ENCODE assay signal across 1 cellular context in the genomic region with DNA sequence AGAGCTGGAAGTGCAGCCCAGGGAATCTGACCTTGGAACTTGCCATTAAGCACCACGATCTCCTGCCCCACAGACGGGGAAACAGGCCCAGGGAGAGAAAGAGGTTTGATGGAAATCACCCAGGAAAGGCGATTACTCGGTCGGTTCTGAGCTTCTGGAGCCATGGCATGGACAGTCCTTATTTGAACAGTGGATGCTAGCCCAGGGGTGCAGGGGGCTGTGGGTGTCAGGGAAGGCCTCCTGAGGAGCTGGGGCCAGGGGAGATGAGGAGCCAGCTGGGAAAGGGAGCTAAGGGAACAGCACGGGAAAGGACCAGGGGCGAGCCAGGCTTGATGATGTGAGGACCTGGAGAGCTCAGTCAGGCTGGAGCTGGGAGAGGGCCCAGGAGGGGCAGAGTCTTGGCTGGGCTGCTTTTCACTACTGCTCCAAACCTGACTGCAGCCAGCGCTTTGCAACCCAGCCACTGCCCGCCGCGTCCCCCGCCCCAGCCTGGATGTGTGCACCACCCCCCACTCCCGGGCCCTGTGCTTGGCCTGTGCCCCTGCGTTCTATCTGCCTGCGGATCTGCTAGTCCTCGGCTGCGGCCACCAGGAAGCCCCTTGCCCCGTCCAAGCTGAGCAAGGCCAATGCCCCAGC.
TF ChIP-seq lines count a peak whose summit lies in the region.

No MANE protein-coding gene starts in this region.

TF ChIP-seq in K562, 482 proteins besides CTCF, POLR2A, EP300 and RAD21:
- TF ChIP-seq, protein P1, sequence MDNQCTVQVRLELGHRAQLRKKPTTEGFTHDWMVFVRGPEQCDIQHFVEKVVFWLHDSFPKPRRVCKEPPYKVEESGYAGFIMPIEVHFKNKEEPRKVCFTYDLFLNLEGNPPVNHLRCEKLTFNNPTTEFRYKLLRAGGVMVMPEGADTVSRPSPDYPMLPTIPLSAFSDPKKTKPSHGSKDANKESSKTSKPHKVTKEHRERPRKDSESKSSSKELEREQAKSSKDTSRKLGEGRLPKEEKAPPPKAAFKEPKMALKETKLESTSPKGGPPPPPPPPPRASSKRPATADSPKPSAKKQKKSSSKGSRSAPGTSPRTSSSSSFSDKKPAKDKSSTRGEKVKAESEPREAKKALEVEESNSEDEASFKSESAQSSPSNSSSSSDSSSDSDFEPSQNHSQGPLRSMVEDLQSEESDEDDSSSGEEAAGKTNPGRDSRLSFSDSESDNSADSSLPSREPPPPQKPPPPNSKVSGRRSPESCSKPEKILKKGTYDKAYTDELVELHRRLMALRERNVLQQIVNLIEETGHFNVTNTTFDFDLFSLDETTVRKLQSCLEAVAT (IDR thresholded peaks at IDR 0.05) = no peak
- no peak for TF ChIP-seq CHCHD3 (CRISPR knock-in tag; IDR thresholded peaks at IDR 0.05)
- TF ChIP-seq, protein P2, sequence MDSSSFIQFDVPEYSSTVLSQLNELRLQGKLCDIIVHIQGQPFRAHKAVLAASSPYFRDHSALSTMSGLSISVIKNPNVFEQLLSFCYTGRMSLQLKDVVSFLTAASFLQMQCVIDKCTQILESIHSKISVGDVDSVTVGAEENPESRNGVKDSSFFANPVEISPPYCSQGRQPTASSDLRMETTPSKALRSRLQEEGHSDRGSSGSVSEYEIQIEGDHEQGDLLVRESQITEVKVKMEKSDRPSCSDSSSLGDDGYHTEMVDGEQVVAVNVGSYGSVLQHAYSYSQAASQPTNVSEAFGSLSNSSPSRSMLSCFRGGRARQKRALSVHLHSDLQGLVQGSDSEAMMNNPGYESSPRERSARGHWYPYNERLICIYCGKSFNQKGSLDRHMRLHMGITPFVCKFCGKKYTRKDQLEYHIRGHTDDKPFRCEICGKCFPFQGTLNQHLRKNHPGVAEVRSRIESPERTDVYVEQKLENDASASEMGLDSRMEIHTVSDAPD (CRISPR knock-in tag; IDR thresholded peaks at IDR 0.05) = no peak
- no peak for TF ChIP-seq ZNF134 (CRISPR knock-in tag; conservative IDR thresholded peaks at IDR 0.05)
- TF ChIP-seq BRD9 (IDR thresholded peaks at IDR 0.05; ENCODE audit: low read depth, partially characterized antibody) = no peak
- TF ChIP-seq, protein P3, sequence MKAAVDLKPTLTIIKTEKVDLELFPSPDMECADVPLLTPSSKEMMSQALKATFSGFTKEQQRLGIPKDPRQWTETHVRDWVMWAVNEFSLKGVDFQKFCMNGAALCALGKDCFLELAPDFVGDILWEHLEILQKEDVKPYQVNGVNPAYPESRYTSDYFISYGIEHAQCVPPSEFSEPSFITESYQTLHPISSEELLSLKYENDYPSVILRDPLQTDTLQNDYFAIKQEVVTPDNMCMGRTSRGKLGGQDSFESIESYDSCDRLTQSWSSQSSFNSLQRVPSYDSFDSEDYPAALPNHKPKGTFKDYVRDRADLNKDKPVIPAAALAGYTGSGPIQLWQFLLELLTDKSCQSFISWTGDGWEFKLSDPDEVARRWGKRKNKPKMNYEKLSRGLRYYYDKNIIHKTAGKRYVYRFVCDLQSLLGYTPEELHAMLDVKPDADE (conservative IDR thresholded peaks at IDR 0.05; ENCODE audit: control insufficient read depth, low read depth, low read length) = no peak
- no peak for TF ChIP-seq ZNF280A (IDR thresholded peaks at IDR 0.05; ENCODE audit: low read depth, partially characterized antibody)
- no peak for TF ChIP-seq CLOCK (CRISPR knock-in tag; IDR thresholded peaks at IDR 0.05; ENCODE audit: borderline replicate concordance)
- no peak for TF ChIP-seq NR4A1 (CRISPR knock-in tag; IDR thresholded peaks at IDR 0.05)
- no peak for TF ChIP-seq NR4A1 (tag; IDR thresholded peaks at IDR 0.05)
- no peak for TF ChIP-seq CREBBP (IDR thresholded peaks at IDR 0.05; ENCODE audit: low read depth, low read length)
- no peak for TF ChIP-seq POLR3G (IDR thresholded peaks at IDR 0.05; ENCODE audit: extremely low read depth, insufficient read length, insufficient replicate concordance)
- TF ChIP-seq, protein P4, sequence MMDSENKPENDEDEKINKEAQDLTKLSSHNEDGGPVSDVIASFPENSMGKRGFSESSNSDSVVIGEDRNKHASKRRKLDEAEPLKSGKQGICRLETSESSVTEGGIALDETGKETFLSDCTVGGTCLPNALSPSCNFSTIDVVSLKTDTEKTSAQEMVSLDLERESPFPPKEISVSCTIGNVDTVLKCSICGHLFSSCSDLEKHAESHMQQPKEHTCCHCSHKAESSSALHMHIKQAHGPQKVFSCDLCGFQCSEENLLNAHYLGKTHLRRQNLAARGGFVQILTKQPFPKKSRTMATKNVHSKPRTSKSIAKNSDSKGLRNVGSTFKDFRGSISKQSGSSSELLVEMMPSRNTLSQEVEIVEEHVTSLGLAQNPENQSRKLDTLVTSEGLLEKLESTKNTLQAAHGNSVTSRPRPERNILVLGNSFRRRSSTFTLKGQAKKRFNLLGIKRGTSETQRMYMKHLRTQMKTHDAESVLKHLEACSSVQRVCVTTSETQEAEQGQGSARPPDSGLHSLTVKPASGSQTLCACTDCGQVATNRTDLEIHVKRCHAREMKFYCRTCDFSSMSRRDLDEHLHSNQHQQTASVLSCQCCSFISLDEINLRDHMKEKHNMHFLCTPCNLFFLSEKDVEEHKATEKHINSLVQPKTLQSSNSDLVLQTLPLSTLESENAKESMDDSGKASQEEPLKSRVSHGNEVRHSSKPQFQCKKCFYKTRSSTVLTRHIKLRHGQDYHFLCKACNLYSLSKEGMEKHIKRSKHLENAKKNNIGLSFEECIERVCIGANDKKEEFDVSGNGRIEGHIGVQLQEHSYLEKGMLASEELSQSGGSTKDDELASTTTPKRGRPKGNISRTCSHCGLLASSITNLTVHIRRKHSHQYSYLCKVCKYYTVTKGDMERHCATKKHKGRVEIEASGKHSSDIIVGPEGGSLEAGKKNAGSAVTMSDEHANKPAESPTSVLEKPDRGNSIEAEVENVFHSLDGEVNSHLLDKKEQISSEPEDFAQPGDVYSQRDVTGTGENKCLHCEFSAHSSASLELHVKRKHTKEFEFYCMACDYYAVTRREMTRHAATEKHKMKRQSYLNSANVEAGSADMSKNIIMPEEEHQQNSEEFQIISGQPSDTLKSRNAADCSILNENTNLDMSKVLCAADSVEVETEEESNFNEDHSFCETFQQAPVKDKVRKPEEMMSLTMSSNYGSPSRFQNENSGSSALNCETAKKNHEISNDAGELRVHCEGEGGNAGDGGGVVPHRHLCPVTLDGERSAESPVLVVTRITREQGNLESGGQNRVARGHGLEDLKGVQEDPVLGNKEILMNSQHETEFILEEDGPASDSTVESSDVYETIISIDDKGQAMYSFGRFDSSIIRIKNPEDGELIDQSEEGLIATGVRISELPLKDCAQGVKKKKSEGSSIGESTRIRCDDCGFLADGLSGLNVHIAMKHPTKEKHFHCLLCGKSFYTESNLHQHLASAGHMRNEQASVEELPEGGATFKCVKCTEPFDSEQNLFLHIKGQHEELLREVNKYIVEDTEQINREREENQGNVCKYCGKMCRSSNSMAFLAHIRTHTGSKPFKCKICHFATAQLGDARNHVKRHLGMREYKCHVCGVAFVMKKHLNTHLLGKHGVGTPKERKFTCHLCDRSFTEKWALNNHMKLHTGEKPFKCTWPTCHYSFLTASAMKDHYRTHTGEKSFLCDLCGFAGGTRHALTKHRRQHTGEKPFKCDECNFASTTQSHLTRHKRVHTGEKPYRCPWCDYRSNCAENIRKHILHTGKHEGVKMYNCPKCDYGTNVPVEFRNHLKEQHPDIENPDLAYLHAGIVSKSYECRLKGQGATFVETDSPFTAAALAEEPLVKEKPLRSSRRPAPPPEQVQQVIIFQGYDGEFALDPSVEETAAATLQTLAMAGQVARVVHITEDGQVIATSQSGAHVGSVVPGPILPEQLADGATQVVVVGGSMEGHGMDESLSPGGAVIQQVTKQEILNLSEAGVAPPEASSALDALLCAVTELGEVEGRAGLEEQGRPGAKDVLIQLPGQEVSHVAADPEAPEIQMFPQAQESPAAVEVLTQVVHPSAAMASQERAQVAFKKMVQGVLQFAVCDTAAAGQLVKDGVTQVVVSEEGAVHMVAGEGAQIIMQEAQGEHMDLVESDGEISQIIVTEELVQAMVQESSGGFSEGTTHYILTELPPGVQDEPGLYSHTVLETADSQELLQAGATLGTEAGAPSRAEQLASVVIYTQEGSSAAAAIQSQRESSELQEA (IDR thresholded peaks at IDR 0.05; ENCODE audit: low read depth) = no peak
- no peak for TF ChIP-seq TAF1 (IDR thresholded peaks at IDR 0.05; ENCODE audit: control insufficient read depth, extremely low read depth, insufficient read depth, low read length, severe bottlenecking)
- TF ChIP-seq NR2C1 (IDR thresholded peaks at IDR 0.05) = no peak
- no peak for TF ChIP-seq NR2C1 (tag; IDR thresholded peaks at IDR 0.05)
- TF ChIP-seq PML (IDR thresholded peaks at IDR 0.05; ENCODE audit: low read length) = no peak
- TF ChIP-seq ZNF586 (CRISPR knock-in tag; conservative IDR thresholded peaks at IDR 0.05) = no peak
- no peak for TF ChIP-seq CHAMP1 (IDR thresholded peaks at IDR 0.05)
- TF ChIP-seq ZNF766 (CRISPR knock-in tag; conservative IDR thresholded peaks at IDR 0.05) = no peak
- TF ChIP-seq DPF2 (IDR thresholded peaks at IDR 0.05) = no peak
- TF ChIP-seq ZNF699 (CRISPR knock-in tag; IDR thresholded peaks at IDR 0.05; ENCODE audit: insufficient replicate concordance) = no peak
